Comparison of ENCODE assay signal across 8 cellular contexts in the genomic region with DNA sequence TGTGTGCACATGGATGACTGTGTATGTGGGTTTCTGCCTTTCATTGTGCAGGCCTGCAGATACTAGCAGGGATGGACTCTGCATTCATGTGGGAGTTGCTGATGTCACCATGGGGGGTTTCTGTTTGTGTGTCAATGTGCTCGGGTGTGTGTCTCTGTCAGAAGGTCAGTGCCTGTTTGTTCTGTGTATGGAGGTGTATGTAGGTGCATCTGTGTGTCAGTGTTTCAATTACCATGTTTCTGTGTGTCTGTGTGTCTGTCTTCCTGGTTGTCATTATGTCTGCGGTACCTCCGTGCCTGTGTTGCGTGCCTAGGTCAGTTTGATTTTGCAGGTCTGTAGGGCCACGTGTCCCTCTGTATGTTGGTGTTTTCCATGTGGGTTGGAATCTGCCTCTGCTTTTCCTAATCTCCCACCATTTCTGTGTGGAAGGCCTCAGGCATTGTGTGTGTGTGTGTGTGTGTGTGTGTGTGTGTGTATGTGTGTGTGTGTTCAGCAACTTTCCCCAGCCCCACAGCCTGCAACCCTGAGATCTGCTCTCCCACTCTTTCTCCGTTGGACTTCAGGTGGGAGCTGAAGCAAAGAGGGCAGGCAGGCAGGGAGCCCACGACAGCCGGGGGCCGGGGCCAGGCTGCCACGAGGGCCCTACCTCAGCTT. TPM values are rescaled to one million over a fixed set of nuclear protein-coding genes. Genes with fewer than 3 reads are reported as not detected.
DNase-seq lines count a peak whose midpoint lies in the region; ATAC-seq lines count a peak whose summit lies in the region.

No MANE protein-coding gene starts in this region.

- CTCF ChIA-PET in activated CD4-positive, alpha-beta T cell treated with anti-CD3 and anti-CD28 coated beads for 36 hours (lab: Charles Lee) = interaction anchor here (1.0 to 2.1 kb wide), 5 partner anchors 30 to 194 kb away, joined by 4 to 9 read pairs (median 4); no protein-coding TSS in a partner anchor

- no peak overlapping the region for H3K4me3 ChIP-seq in right cardiac atrium (ENCODE audit: low read length)

- no peaks in the 10 kb centered on the region for H3K27me3 Mint-ChIP-seq in activated CD4-positive, alpha-beta T cell treated with anti-CD3 and anti-CD28 coated beads for 36 hours
- H3K27me3 Mint-ChIP-seq in T-helper 2 cell treated with Interferon-gamma antibody and Interleukin-4, amounts not matched to agents 5 μg/mL and 100 μg/mL, for 36 hours (ENCODE audit: low read depth) = no peaks in the 10 kb centered on the region
- no peaks in the 10 kb centered on the region for H3K27me3 Mint-ChIP-seq in stimulated activated naive CD8-positive, alpha-beta T cell treated with anti-CD3 and anti-CD28 coated beads, Interleukin-15, amount 100 ng/mL, for 72 hours

- POLR2A ChIA-PET in activated CD4-positive, alpha-beta T cell treated with anti-CD3 and anti-CD28 coated beads for 36 hours (lab: Charles Lee) = interaction anchor here (1.2 kb wide), 1 partner anchor 110 kb away, joined by 3 read pairs; no protein-coding TSS in a partner anchor

- DNase-seq in activated CD4-positive, alpha-beta T cell treated with anti-CD3 and anti-CD28 coated beads for 36 hours = peak; percentile 62
- no peak for DNase-seq in activated CD4-positive, alpha-beta T cell treated with anti-CD3 and anti-CD28 coated beads, Interleukin-2, amount 50 U/mL, for 1 hour
- peak; percentile 55 for DNase-seq in T-helper 2 cell treated with Interferon-gamma antibody and Interleukin-4, amounts not matched to agents 5 μg/mL and 100 μg/mL, for 36 hours (ENCODE audit: low spot score)
- peak in 1 of 3 donors; percentile 7 for DNase-seq in right cardiac atrium
- DNase-seq in stimulated activated naive CD8-positive, alpha-beta T cell treated with anti-CD3 and anti-CD28 coated beads, Interleukin-15, amount 100 ng/mL, for 72 hours = peak in 1 of 2 donors; percentile 43
- DNase-seq in NCI-H226 = no peak

- H3K4me1 Mint-ChIP-seq in activated CD4-positive, alpha-beta T cell treated with anti-CD3 and anti-CD28 coated beads for 36 hours = peaks cover 52% of the 10 kb centered on the region
- H3K4me1 Mint-ChIP-seq in T-helper 2 cell treated with Interferon-gamma antibody and Interleukin-4, amounts not matched to agents 5 μg/mL and 100 μg/mL, for 36 hours (ENCODE audit: low read depth) = peaks cover 52% of the 10 kb centered on the region
- peaks cover 67% of the 10 kb centered on the region for H3K4me1 Mint-ChIP-seq in stimulated activated naive CD8-positive, alpha-beta T cell treated with anti-CD3 and anti-CD28 coated beads, Interleukin-15, amount 100 ng/mL, for 72 hours

- intact Hi-C loops in activated CD4-positive, alpha-beta T cell treated with anti-CD3 and anti-CD28 coated beads for 36 hours (cut with DNase I, micrococcal nuclease) = loop anchor here (1.0 to 5.0 kb wide), 2 partner anchors 42 to 79 kb away; no protein-coding TSS in a partner anchor
- intact Hi-C loops in right cardiac atrium (cut with DNase I) = loop anchor here in 2 of 4 donors (5.0 to 10.0 kb wide), 3 partner anchors 41 to 492 kb away; partner anchors contain the start of gene AHDC1 (in 1 of the 2)

- H3K4me1 ChIP-seq in right cardiac atrium (ENCODE audit: control insufficient read depth, insufficient read depth, low read length) = peaks cover 51% of the 10 kb centered on the region

- peak overlapping the region; percentile 63 for H3K4me3 Mint-ChIP-seq in activated CD4-positive, alpha-beta T cell treated with anti-CD3 and anti-CD28 coated beads for 36 hours
- peak overlapping the region; percentile 81 for H3K4me3 Mint-ChIP-seq in T-helper 2 cell treated with Interferon-gamma antibody and Interleukin-4, amounts not matched to agents 5 μg/mL and 100 μg/mL, for 36 hours
- H3K4me3 Mint-ChIP-seq in stimulated activated naive CD8-positive, alpha-beta T cell treated with anti-CD3 and anti-CD28 coated beads, Interleukin-15, amount 100 ng/mL, for 72 hours = peak overlapping the region; percentile 78 to 86

- H3K9me3 Mint-ChIP-seq in activated CD4-positive, alpha-beta T cell treated with anti-CD3 and anti-CD28 coated beads for 36 hours (ENCODE audit: low read depth) = no peaks in the 10 kb centered on the region
- H3K9me3 Mint-ChIP-seq in T-helper 2 cell treated with Interferon-gamma antibody and Interleukin-4, amounts not matched to agents 5 μg/mL and 100 μg/mL, for 36 hours = no peaks in the 10 kb centered on the region
- no peaks in the 10 kb centered on the region for H3K9me3 Mint-ChIP-seq in stimulated activated naive CD8-positive, alpha-beta T cell treated with anti-CD3 and anti-CD28 coated beads, Interleukin-15, amount 100 ng/mL, for 72 hours

- H3K27me3 ChIP-seq in right cardiac atrium (ENCODE audit: control insufficient read depth, insufficient read depth) = no peaks in the 10 kb centered on the region

- H3K36me3 Mint-ChIP-seq in activated CD4-positive, alpha-beta T cell treated with anti-CD3 and anti-CD28 coated beads for 36 hours (ENCODE audit: low read depth) = peaks cover 6% of the 10 kb centered on the region
- peaks cover 12% of the 10 kb centered on the region for H3K36me3 Mint-ChIP-seq in T-helper 2 cell treated with Interferon-gamma antibody and Interleukin-4, amounts not matched to agents 5 μg/mL and 100 μg/mL, for 36 hours (ENCODE audit: low read depth)

- H3K27ac ChIP-seq in right cardiac atrium (ENCODE audit: low read length) = peak overlapping the region; percentile 48

- H3K27ac Mint-ChIP-seq in activated CD4-positive, alpha-beta T cell treated with anti-CD3 and anti-CD28 coated beads for 36 hours = peak overlapping the region; percentile 81
- H3K27ac Mint-ChIP-seq in T-helper 2 cell treated with Interferon-gamma antibody and Interleukin-4, amounts not matched to agents 5 μg/mL and 100 μg/mL, for 36 hours = peak overlapping the region; percentile 70
- H3K27ac Mint-ChIP-seq in stimulated activated naive CD8-positive, alpha-beta T cell treated with anti-CD3 and anti-CD28 coated beads, Interleukin-15, amount 100 ng/mL, for 72 hours = peak overlapping the region; percentile 74 to 80

- ATAC-seq in activated CD4-positive, alpha-beta T cell treated with anti-CD3 and anti-CD28 coated beads for 36 hours = no peak
- ATAC-seq in right cardiac atrium (no peak), GM21423 (IDR thresholded peaks at IDR 0.05; ENCODE audit: unreplicated experiment) (no peak), GM19395 (IDR thresholded peaks at IDR 0.05; ENCODE audit: unreplicated experiment) (no peak)
- ATAC-seq in stimulated activated naive CD8-positive, alpha-beta T cell treated with anti-CD3 and anti-CD28 coated beads, Interleukin-15, amount 100 ng/mL, for 72 hours = no peak

- no peaks in the 10 kb centered on the region for H3K9me3 ChIP-seq in right cardiac atrium (ENCODE audit: control insufficient read depth, low read length)

- 32% methylated on average over 10 of the region's 10 CpGs for WGBS in right cardiac atrium

RNA-seq across cellular contexts. Expression of gene WASF2, which starts 36.7 kb away (rescaled TPM):
- total RNA-seq in activated CD4-positive, alpha-beta T cell treated with anti-CD3 and anti-CD28 coated beads for 36 hours = 100 to 1,000 TPM; 104 to 132 TPM
- 10 to 100 TPM; 64.4 to 77.9 (median 71.5) TPM for total RNA-seq in right cardiac atrium
- 22.1 TPM for polyA plus RNA-seq in right cardiac atrium

Comparison
In these comparisons a context has a peak if more than half of its experiments do, and no peak if none do; other contexts are left out.
1. DNase-seq: peak in activated CD4-positive, alpha-beta T cell treated with anti-CD3 and anti-CD28 coated beads for 36 hours (single experiment) and T-helper 2 cell treated with Interferon-gamma antibody and Interleukin-4, amounts not matched to agents 5 μg/mL and 100 μg/mL, for 36 hours (single experiment); none in activated CD4-positive, alpha-beta T cell treated with anti-CD3 and anti-CD28 coated beads, Interleukin-2, amount 50 U/mL, for 1 hour (single experiment) and NCI-H226 (single experiment).
2. Peak in every context shown above with its lines, with median percentiles within 50 percentile points of each other: H3K27ac Mint-ChIP-seq and H3K4me3 Mint-ChIP-seq.